10 cellular contexts compared by ENCODE assay signal in the genomic region with DNA sequence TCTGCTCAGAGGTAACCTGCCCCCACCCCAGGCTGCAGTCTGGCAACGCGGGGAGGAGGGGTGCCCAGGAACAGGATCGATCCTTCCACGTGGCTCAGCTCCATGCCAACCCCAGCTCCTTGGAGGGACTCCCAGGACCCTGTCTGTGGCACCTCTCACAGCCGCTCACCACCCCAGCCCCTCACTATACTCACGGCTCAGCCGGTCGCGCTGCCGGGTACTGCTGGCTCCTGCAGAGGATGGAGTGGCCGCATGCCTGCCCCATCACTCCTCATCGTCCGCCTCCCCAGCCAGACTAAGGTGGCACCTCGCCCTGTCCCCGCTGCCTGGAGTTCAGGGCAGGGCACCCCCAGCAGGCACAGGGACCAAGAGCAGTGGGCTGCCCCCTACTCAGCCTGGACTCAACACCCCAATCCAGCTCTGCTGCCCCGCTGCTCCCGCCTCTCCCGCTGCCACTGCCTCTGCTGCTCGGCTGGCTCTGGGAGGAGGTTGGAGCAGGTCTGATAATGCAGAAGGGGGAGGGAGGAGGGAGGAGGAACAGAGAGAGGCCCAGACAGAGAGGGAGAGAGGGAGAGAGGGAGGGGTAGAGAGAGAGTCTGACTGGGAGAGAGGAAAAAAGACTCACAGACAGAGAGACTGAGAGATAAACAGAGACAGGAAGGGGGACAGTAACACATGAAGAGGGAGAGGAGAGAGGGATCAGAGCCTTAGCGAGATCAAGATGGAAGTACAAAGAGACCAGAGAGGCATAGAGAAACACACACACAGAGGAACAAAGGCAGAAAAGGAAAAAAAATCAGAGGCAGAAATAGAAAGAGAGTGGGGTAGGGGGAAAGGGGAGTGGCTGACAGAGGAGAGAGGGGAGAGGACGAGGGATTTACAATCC. TPM values are rescaled to one million over a fixed set of nuclear protein-coding genes. Genes with fewer than 3 reads are reported as not detected.
DNase-seq lines count a peak whose midpoint lies in the region; ATAC-seq and TF ChIP-seq lines count a peak whose summit lies in the region.
"Had no signal": no experiment of that assay in that cellular context is flagged by ENCODE, and none has a peak within 500 bp of the region (broad histone marks: within the 10 kb centered on the region; RNA-seq: fewer than 3 reads in every experiment).

A gene (minus strand): TSS at position 480 of the 886 bp plus-strand sequence. CDS start 215 bp downstream, at position 265.

- in situ Hi-C loops in mammary epithelial cell (cut with MboI; ENCODE audit: low sequenced_read_pairs in 2 of 2) = no loop called here

- dilution Hi-C loops in mammary epithelial cell (cut with HindIII; ENCODE audit: low sequenced_read_pairs) = loop anchor here (5.0 kb wide), 1 partner anchor 132 kb away; no protein-coding TSS in a partner anchor

- peaks cover 3 to 72% of the 10 kb centered on the region in 2 donors for H3K27me3 ChIP-seq in breast epithelium
- peaks cover 6% of the 10 kb centered on the region for H3K27me3 ChIP-seq in mammary epithelial cell (ENCODE audit: insufficient read depth, low read length)
- H3K27me3 ChIP-seq in esophagus squamous epithelium = peaks cover 0 to 94% (median 17%) of the 10 kb centered on the region in 4 donors
- peaks cover 27% of the 10 kb centered on the region for H3K27me3 ChIP-seq in neural cell (ENCODE audit: insufficient read depth, low read depth, low read length)

- H4K20me1 ChIP-seq in mammary epithelial cell (ENCODE audit: insufficient read depth, low read length) (no peaks in the 10 kb centered on the region), neural cell (ENCODE audit: insufficient read depth) (no peaks in the 10 kb centered on the region)

- no peak for TF ChIP-seq EP300 in neural cell (conservative IDR thresholded peaks at IDR 0.05; ENCODE audit: poor library complexity, severe bottlenecking)

- no peak within 1 kb of the TSS for H3K27ac ChIP-seq in breast epithelium
- H3K27ac ChIP-seq in mammary epithelial cell (ENCODE audit: insufficient read depth, low read depth, low read length) = no peak within 1 kb of the TSS
- no peak within 1 kb of the TSS for H3K27ac ChIP-seq in esophagus squamous epithelium
- H3K27ac ChIP-seq in neural cell (ENCODE audit: low read length) = no peak within 1 kb of the TSS

- TF ChIP-seq POLR2A in breast epithelium (IDR thresholded peaks at IDR 0.05) (no peak), esophagus squamous epithelium (IDR thresholded peaks at IDR 0.05) (no peak)

- H3K36me3 ChIP-seq in breast epithelium = no peaks in the 10 kb centered on the region
- H3K36me3 ChIP-seq in mammary epithelial cell (ENCODE audit: insufficient read depth, low read length) = no peaks in the 10 kb centered on the region
- H3K36me3 ChIP-seq in esophagus squamous epithelium = no peaks in the 10 kb centered on the region
- no peaks in the 10 kb centered on the region for H3K36me3 ChIP-seq in neural cell (ENCODE audit: insufficient read depth, low read length)

- TF ChIP-seq RAD21 in neural cell (conservative IDR thresholded peaks at IDR 0.05) = no peak

- no TSS peak for BruUV-seq in mammary epithelial cell (replicated peaks; lab: Mats Ljungman, UMichigan)

- no peak for DNase-seq in breast epithelium (ENCODE audit: low spot score in 2 of 2)
- no peak for DNase-seq in mammary epithelial cell
- no peak for DNase-seq in esophagus squamous epithelium (lab: John Stamatoyannopoulos, UW)
- no peak for DNase-seq in RPMI8226
- no peak for DNase-seq in NCI-H748 treated with DMSO at 0.1 percent for 48 hours (lab: John Stamatoyannopoulos, UW)
- no peak for DNase-seq in HuH-7.5 (ENCODE audit: low spot score)
- DNase-seq: activated T-cell treated with anti-CD3 and anti-CD28 coated beads, Interleukin-2, amount 50 U/mL, for 72 hours; NCI-H345 had no signal

- H3K4me1 ChIP-seq in breast epithelium (no peaks in the 10 kb centered on the region), mammary epithelial cell (ENCODE audit: insufficient read depth, low read length) (no peaks in the 10 kb centered on the region), esophagus squamous epithelium (peaks cover 0 to 7% (median 0%) of the 10 kb centered on the region in 3 donors)

- H3F3A ChIP-seq in neural cell (ENCODE audit: insufficient read depth, low read length, poor library complexity, severe bottlenecking) = no peaks in the 10 kb centered on the region

- no peak within 1 kb of the TSS for H3K4me2 ChIP-seq in mammary epithelial cell (ENCODE audit: insufficient read depth, low read depth, low read length)
- H3K4me2 ChIP-seq in neural cell (ENCODE audit: low read length) = peak within 1 kb of the TSS; percentile 56

- ATAC-seq in GM18907 (IDR thresholded peaks at IDR 0.05; ENCODE audit: unreplicated experiment) = no peak

- H3K4me3 ChIP-seq in breast epithelium (no peak within 1 kb of the TSS), mammary epithelial cell (replicated peaks in 1 of 3; ENCODE audit: insufficient read depth in 1 of 3, low read depth in 2 of 3, low read length in 3 of 3) (no peak within 1 kb of the TSS), esophagus squamous epithelium (no peak within 1 kb of the TSS), neural cell (ENCODE audit: low read length) (peak within 1 kb of the TSS; percentile 64)

- H3K79me2 ChIP-seq in mammary epithelial cell (ENCODE audit: insufficient read depth, low read length) = no peaks in the 10 kb centered on the region
- H3K79me2 ChIP-seq in neural cell (replicated peaks; ENCODE audit: insufficient read depth, low read length) = no peaks in the 10 kb centered on the region

- H3K9me2 ChIP-seq in neural cell (ENCODE audit: insufficient read depth, low read length) = no peaks in the 10 kb centered on the region

- CTCF ChIA-PET in mammary epithelial cell (lab: Charles Lee; ENCODE audit: low non-redundant PET) = no interaction called here

- H3K9me3 ChIP-seq in breast epithelium = no peaks in the 10 kb centered on the region
- no peaks in the 10 kb centered on the region for H3K9me3 ChIP-seq in mammary epithelial cell (replicated peaks; ENCODE audit: insufficient read depth, low read length)
- H3K9me3 ChIP-seq in esophagus squamous epithelium = no peaks in the 10 kb centered on the region
- H3K9me3 ChIP-seq in neural cell (ENCODE audit: low read length) = no peaks in the 10 kb centered on the region

- 16% methylated on average over 9 of the region's 21 CpGs for WGBS in mammary epithelial cell (ENCODE audit: low coverage, missing lambda C conversion rate)
- WGBS in esophagus squamous epithelium, 2 donors = 9 to 10% methylated on average over 12 to 13 of the region's 21 CpGs

- intact Hi-C loops in breast epithelium (cut with DNase I; ENCODE audit: low total_unique reads) = no loop called here
- intact Hi-C loops in mammary epithelial cell (cut with micrococcal nuclease) = no loop called here
- intact Hi-C loops in esophagus squamous epithelium (cut with DNase I) = no loop called here

- H3K9ac ChIP-seq in mammary epithelial cell (ENCODE audit: insufficient read depth, low read length) = no peak within 1 kb of the TSS
- H3K9ac ChIP-seq in neural cell (ENCODE audit: low read length) = peak within 1 kb of the TSS; percentile 56

- no peak within 1 kb of the TSS for H2AFZ ChIP-seq in mammary epithelial cell (ENCODE audit: low read depth, low read length)
- peak within 1 kb of the TSS; percentile 44 for H2AFZ ChIP-seq in neural cell (ENCODE audit: low read depth, low read length)

- TF ChIP-seq CTCF in breast epithelium (IDR thresholded peaks at IDR 0.05) = no peak
- TF ChIP-seq CTCF in mammary epithelial cell (conservative IDR thresholded peaks at IDR 0.05 in 1 of 2, IDR thresholded peaks at IDR 0.05 in 1 of 2; ENCODE audit: extremely low read depth in 1 of 2, insufficient read depth in 1 of 2, low read depth in 1 of 2, low read length in 2 of 2) = no peak
- TF ChIP-seq CTCF in esophagus squamous epithelium (IDR thresholded peaks at IDR 0.05) = no peak
- TF ChIP-seq CTCF in neural cell (IDR thresholded peaks at IDR 0.05; ENCODE audit: poor library complexity, severe bottlenecking) = no peak

TF ChIP-seq in neural cell, 6 proteins besides CTCF, POLR2A, EP300 and RAD21:
- TF ChIP-seq POLR2AphosphoS5 (IDR thresholded peaks at IDR 0.05) (peak; percentile 47), TAF1 (IDR thresholded peaks at IDR 0.05; ENCODE audit: low read depth) (no peak), SMC3 (conservative IDR thresholded peaks at IDR 0.05; ENCODE audit: poor library complexity) (peak; percentile 19), EZH2 (IDR thresholded peaks at IDR 0.05; ENCODE audit: borderline replicate concordance, insufficient read depth, low read length, poor library complexity, severe bottlenecking) (no peak), MXI1 (conservative IDR thresholded peaks at IDR 0.05; ENCODE audit: poor library complexity, severe bottlenecking) (peak; percentile 43)
- TF ChIP-seq, protein P1, sequence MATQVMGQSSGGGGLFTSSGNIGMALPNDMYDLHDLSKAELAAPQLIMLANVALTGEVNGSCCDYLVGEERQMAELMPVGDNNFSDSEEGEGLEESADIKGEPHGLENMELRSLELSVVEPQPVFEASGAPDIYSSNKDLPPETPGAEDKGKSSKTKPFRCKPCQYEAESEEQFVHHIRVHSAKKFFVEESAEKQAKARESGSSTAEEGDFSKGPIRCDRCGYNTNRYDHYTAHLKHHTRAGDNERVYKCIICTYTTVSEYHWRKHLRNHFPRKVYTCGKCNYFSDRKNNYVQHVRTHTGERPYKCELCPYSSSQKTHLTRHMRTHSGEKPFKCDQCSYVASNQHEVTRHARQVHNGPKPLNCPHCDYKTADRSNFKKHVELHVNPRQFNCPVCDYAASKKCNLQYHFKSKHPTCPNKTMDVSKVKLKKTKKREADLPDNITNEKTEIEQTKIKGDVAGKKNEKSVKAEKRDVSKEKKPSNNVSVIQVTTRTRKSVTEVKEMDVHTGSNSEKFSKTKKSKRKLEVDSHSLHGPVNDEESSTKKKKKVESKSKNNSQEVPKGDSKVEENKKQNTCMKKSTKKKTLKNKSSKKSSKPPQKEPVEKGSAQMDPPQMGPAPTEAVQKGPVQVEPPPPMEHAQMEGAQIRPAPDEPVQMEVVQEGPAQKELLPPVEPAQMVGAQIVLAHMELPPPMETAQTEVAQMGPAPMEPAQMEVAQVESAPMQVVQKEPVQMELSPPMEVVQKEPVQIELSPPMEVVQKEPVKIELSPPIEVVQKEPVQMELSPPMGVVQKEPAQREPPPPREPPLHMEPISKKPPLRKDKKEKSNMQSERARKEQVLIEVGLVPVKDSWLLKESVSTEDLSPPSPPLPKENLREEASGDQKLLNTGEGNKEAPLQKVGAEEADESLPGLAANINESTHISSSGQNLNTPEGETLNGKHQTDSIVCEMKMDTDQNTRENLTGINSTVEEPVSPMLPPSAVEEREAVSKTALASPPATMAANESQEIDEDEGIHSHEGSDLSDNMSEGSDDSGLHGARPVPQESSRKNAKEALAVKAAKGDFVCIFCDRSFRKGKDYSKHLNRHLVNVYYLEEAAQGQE (IDR thresholded peaks at IDR 0.05; ENCODE audit: borderline replicate concordance) = peak; percentile 31

RNA-seq across cellular contexts. Expression of the gene that starts here (rescaled TPM):
- total RNA-seq in breast epithelium (10 to 100 TPM; 23.7 to 85.9 (median 67.0) TPM), mammary epithelial cell (1 to 10 TPM in 1 of 2 donors, under 1 TPM in 1; 0.31 to 1.0 TPM), esophagus squamous epithelium (10 to 100 TPM in 3 of 4 donors, 1 to 10 TPM in 1; 5.6 to 38.3 (median 12.9) TPM)
- polyA plus RNA-seq in mammary epithelial cell (0.76 TPM), neural cell (11.6 and 18.6 TPM in 2 replicates)
- polyA minus RNA-seq in mammary epithelial cell (0.88 TPM), neural cell (8.3 TPM in 2 replicates)
